ENCODE assay signal across 11 cellular contexts in genomic region chr2:213016166-213016983, GRCh38.
A peak's percentile ranks its signal among the peaks of the same experiment; 100 is the strongest.
DNase-seq lines count a peak whose midpoint lies in the region; ATAC-seq and FAIRE-seq lines count a peak whose summit lies in the region.
"Had no signal": no experiment of that assay in that cellular context is flagged by ENCODE, and none has a peak within 500 bp of the region (broad histone marks: within the 10 kb centered on the region; RNA-seq: fewer than 3 reads in every experiment).

No MANE protein-coding gene starts in this region.

- H3K36me3 Mint-ChIP-seq in activated naive CD8-positive, alpha-beta T cell treated with anti-CD3 and anti-CD28 coated beads, Interleukin-2, amount 50 U/mL, for 24 hours (ENCODE audit: low read depth) = peaks cover 17% of the 10 kb centered on the region

- H3K9me3 Mint-ChIP-seq in activated naive CD8-positive, alpha-beta T cell treated with anti-CD3 and anti-CD28 coated beads, Interleukin-2, amount 50 U/mL, for 24 hours = no peaks in the 10 kb centered on the region

- ATAC-seq in GM18511 (IDR thresholded peaks at IDR 0.05; ENCODE audit: unreplicated experiment) (peak; percentile 37), GM21360 (IDR thresholded peaks at IDR 0.05; ENCODE audit: unreplicated experiment) (peak; percentile 42), HG03095 (IDR thresholded peaks at IDR 0.05; ENCODE audit: unreplicated experiment) (peak; percentile 42)
- peak; percentile 16 for ATAC-seq in activated naive CD8-positive, alpha-beta T cell treated with anti-CD3 and anti-CD28 coated beads, Interleukin-2, amount 50 U/mL, for 24 hours
- ATAC-seq: heart right ventricle had no signal

- peaks cover 45% of the 10 kb centered on the region for H3K4me1 Mint-ChIP-seq in activated naive CD8-positive, alpha-beta T cell treated with anti-CD3 and anti-CD28 coated beads, Interleukin-2, amount 50 U/mL, for 24 hours

- no peak for FAIRE-seq in frontal cortex (lab: Jason Lieb, UNC)

- DNase-seq in activated naive CD8-positive, alpha-beta T cell treated with anti-CD3 and anti-CD28 coated beads, Interleukin-2, amount 50 U/mL, for 24 hours = no peak
- DNase-seq in frontal cortex (ENCODE audit: low spot score in 2 of 2) (no peak), anterior cingulate cortex (lab: John Stamatoyannopoulos, UW) (no peak), T-helper 1 cell (no peak)
- DNase-seq in activated CD8-positive, alpha-beta memory T cell treated with anti-CD3 and anti-CD28 coated beads, Interleukin-2, amount 50 U/mL, for 48 hours = no peak
- DNase-seq: amniotic stem cell, heart right ventricle, NCI-H526 had no signal

- H3K4me3 Mint-ChIP-seq in activated naive CD8-positive, alpha-beta T cell treated with anti-CD3 and anti-CD28 coated beads, Interleukin-2, amount 50 U/mL, for 24 hours = peak overlapping the region; percentile 38

- H3K27me3 Mint-ChIP-seq in activated naive CD8-positive, alpha-beta T cell treated with anti-CD3 and anti-CD28 coated beads, Interleukin-2, amount 50 U/mL, for 24 hours = peaks cover 5% of the 10 kb centered on the region

- H3K27ac Mint-ChIP-seq in activated naive CD8-positive, alpha-beta T cell treated with anti-CD3 and anti-CD28 coated beads, Interleukin-2, amount 50 U/mL, for 24 hours = peak overlapping the region; percentile 86
